1 cellular context compared by ENCODE assay signal in the genomic region with DNA sequence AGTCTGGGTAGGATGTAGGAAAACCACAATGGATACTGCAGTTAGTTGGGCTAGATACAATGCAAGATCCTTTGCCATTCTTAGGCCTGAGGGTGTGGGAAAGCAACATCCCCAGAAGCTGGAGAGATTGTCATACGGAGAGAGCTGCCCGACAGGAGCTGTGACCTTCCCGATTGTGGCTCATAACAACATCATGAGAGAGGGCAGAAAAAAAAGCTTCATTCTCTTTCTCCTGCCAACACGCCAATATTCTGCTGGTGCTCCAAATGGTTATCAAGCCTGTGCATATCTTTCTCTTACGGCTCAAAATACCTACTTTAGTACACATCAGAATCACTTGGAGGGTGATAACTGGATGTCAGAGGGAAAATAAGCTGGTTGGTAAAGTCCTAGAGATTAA.
TF ChIP-seq lines count a peak whose summit lies in the region.

No MANE protein-coding gene starts in this region.

TF ChIP-seq in HepG2, 621 proteins besides CTCF, POLR2A, EP300 and RAD21 (continued from another document):
- TF ChIP-seq ZHX2 (IDR thresholded peaks at IDR 0.05; ENCODE audit: low read depth) (no peak), ZHX2 (CRISPR knock-in tag; IDR thresholded peaks at IDR 0.05; ENCODE audit: borderline replicate concordance) (no peak), NFYC (CRISPR knock-in tag; IDR thresholded peaks at IDR 0.05) (no peak), DNMT1 (CRISPR knock-in tag; IDR thresholded peaks at IDR 0.05) (no peak), ZFAT (CRISPR knock-in tag; conservative IDR thresholded peaks at IDR 0.05) (no peak), ELF3 (CRISPR knock-in tag; IDR thresholded peaks at IDR 0.05) (no peak), NR1H2 (CRISPR knock-in tag; IDR thresholded peaks at IDR 0.05; ENCODE audit: borderline replicate concordance, low read depth) (no peak), ZMYM4 (CRISPR knock-in tag; IDR thresholded peaks at IDR 0.05) (no peak), ZNF549 (CRISPR knock-in tag; IDR thresholded peaks at IDR 0.05) (no peak)
